8 cellular contexts compared by ENCODE assay signal in genomic region chr6:73675466-73676098, GRCh38. TPM values are rescaled to one million over a fixed set of nuclear protein-coding genes. Genes with fewer than 3 reads are reported as not detected.
DNase-seq lines count a peak whose midpoint lies in the region; ATAC-seq, FAIRE-seq and TF ChIP-seq lines count a peak whose summit lies in the region.

No MANE protein-coding gene starts in this region.

- H3K9me3 Mint-ChIP-seq in activated T-helper 17 cell treated with anti-CD3 and anti-CD28 coated beads, Interleukin-2, amount 50 U/mL, for 72 hours, result no peaks in the 10 kb centered on the region

- H3K9me3 ChIP-seq in ovary, result no peaks in the 10 kb centered on the region

- peak; percentile 91 for ATAC-seq in GM21423 (IDR thresholded peaks at IDR 0.05; ENCODE audit: unreplicated experiment)
- peak; percentile 85 for ATAC-seq in activated T-helper 17 cell treated with anti-CD3 and anti-CD28 coated beads, Interleukin-2, amount 50 U/mL, for 72 hours (replicated peaks)
- ATAC-seq in foreskin keratinocyte, result peak; percentile 88

- TF ChIP-seq CTCF in RWPE1 (conservative IDR thresholded peaks at IDR 0.05; ENCODE audit: low read depth), result peak; percentile 89
- peak; percentile 91 for TF ChIP-seq CTCF in foreskin keratinocyte (conservative IDR thresholded peaks at IDR 0.05)
- TF ChIP-seq CTCF in ovary (IDR thresholded peaks at IDR 0.05), result peak; percentile 43 to 50 (median 47)

- peaks cover 9% of the 10 kb centered on the region for H3K27me3 Mint-ChIP-seq in activated T-helper 17 cell treated with anti-CD3 and anti-CD28 coated beads, Interleukin-2, amount 50 U/mL, for 72 hours

- no peak overlapping the region for H3K4me3 ChIP-seq in ovary

- H3K4me1 ChIP-seq in foreskin keratinocyte (no peaks in the 10 kb centered on the region), ovary (ENCODE audit: insufficient read depth) (no peaks in the 10 kb centered on the region)

- no peaks in the 10 kb centered on the region for H3K36me3 ChIP-seq in ovary

- H3K36me3 Mint-ChIP-seq in activated T-helper 17 cell treated with anti-CD3 and anti-CD28 coated beads, Interleukin-2, amount 50 U/mL, for 72 hours (ENCODE audit: low read depth), result no peaks in the 10 kb centered on the region

- FAIRE-seq in urothelium cell line (lab: Jason Lieb, UNC), result peak; percentile 40

- peaks cover 4% of the 10 kb centered on the region for H3K4me1 Mint-ChIP-seq in activated T-helper 17 cell treated with anti-CD3 and anti-CD28 coated beads, Interleukin-2, amount 50 U/mL, for 72 hours

- peak; percentile 84 for DNase-seq in Daoy (ENCODE audit: low read depth)
- peak; percentile 97 for DNase-seq in HT-29 (ENCODE audit: low spot score)
- peak; percentile 63 for DNase-seq in RWPE1 (ENCODE audit: low spot score)
- peak in 1 of 2 donors; percentile 41 for DNase-seq in foreskin keratinocyte
- DNase-seq in ovary, result peak in 4 of 5 donors; percentile 36 to 65 (median 52)
- peak; percentile 73 for DNase-seq in urothelium cell line (ENCODE audit: low spot score)

- intact Hi-C loops in ovary (cut with DNase I), result loop anchor here in 1 of 4 donors (10.0 kb wide), 1 partner anchor 59 kb away; no protein-coding TSS in a partner anchor

- CTCF ChIA-PET in RWPE1 (lab: Yijun Ruan, JAX), result interaction anchor here (0.5 to 2.4 kb wide), 9 partner anchors 11 to 64 kb away, joined by 3 to 29 read pairs (median 3); partner anchors contain the start of gene SLC17A5

- no peak overlapping the region for H3K27ac Mint-ChIP-seq in activated T-helper 17 cell treated with anti-CD3 and anti-CD28 coated beads, Interleukin-2, amount 50 U/mL, for 72 hours

- TF ChIP-seq EP300 in ovary (IDR thresholded peaks at IDR 0.05), result no peak

- TF ChIP-seq POLR2A in ovary (IDR thresholded peaks at IDR 0.05), result no peak

- H3K27ac ChIP-seq in RWPE1, result no peak overlapping the region
- H3K27ac ChIP-seq in foreskin keratinocyte, result no peak overlapping the region
- no peak overlapping the region for H3K27ac ChIP-seq in ovary

- 35 to 44% (median 36%) methylated on average over 4 of the region's 4 CpGs for WGBS in ovary, 3 donors

- POLR2A ChIA-PET in RWPE1 (lab: Yijun Ruan, JAX; ENCODE audit: low non-redundant PET), result no interaction called here

- no peaks in the 10 kb centered on the region for H3K27me3 ChIP-seq in foreskin keratinocyte
- H3K27me3 ChIP-seq in ovary, result no peaks in the 10 kb centered on the region

- no peak overlapping the region for H3K4me3 Mint-ChIP-seq in activated T-helper 17 cell treated with anti-CD3 and anti-CD28 coated beads, Interleukin-2, amount 50 U/mL, for 72 hours

RNA-seq across cellular contexts. Expression of gene CD109, which starts 20.4 kb away (rescaled TPM):
- 34.0 and 36.6 TPM in 2 replicates for total RNA-seq in Daoy (2014; rRNA removed; shearing (Covaris generic))
- not detected in 2 replicates for total RNA-seq in HT-29 (2014; rRNA removed; shearing (Covaris generic))
- total RNA-seq in activated T-helper 17 cell treated with anti-CD3 and anti-CD28 coated beads, Interleukin-2, amount 50 U/mL, for 72 hours, result 10 to 100 TPM; 10.4 to 21.5 TPM
- 42.4 and 47.8 TPM in 2 replicates for total RNA-seq in foreskin keratinocyte
- 7.8 and 10.2 TPM in 2 replicates for polyA plus RNA-seq in foreskin keratinocyte
- 1 to 10 TPM; 1.5 to 5.3 (median 3.2) TPM for total RNA-seq in ovary
- polyA plus RNA-seq in ovary, result 1 to 10 TPM; 1.2 to 5.8 TPM

RNA-seq across cellular contexts. Expression of gene SLC17A5, which starts 21.8 kb away (rescaled TPM):
- total RNA-seq in Daoy (2014; rRNA removed; shearing (Covaris generic)), result 4.8 and 5.0 TPM in 2 replicates
- 9.7 and 10.8 TPM in 2 replicates for total RNA-seq in HT-29 (2014; rRNA removed; shearing (Covaris generic))
- 1 to 10 TPM; 4.8 to 6.4 TPM for total RNA-seq in activated T-helper 17 cell treated with anti-CD3 and anti-CD28 coated beads, Interleukin-2, amount 50 U/mL, for 72 hours
- total RNA-seq in foreskin keratinocyte (5.7 and 6.5 TPM in 2 replicates), ovary (10 to 100 TPM in 1 of 7 donors, 1 to 10 TPM in 6; 6.3 to 18.3 (median 7.0) TPM)
- polyA plus RNA-seq in foreskin keratinocyte (3.3 and 3.4 TPM in 2 replicates), ovary (10 to 100 TPM in 1 of 2 donors, 1 to 10 TPM in 1; 4.3 to 15.5 TPM)
